ENCODE assay signal across 8 cellular contexts in the genomic region with DNA sequence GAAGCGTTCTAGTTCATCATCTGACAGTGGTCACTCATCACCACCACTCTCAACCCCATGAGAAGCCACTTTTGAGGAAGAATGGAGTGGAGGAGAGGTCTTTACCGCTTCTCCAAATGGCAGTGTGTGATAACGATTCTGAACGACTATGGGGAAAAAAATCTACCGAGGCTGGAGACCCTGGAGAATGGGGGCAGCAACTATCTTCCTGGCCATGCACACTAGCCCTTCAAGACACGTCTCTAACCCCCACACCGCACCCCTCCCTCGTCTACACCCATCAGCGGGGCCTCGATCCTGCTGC. TPM values are rescaled to one million over a fixed set of nuclear protein-coding genes. Genes with fewer than 3 reads are reported as not detected.
DNase-seq lines count a peak whose midpoint lies in the region; ATAC-seq and TF ChIP-seq lines count a peak whose summit lies in the region.

No MANE protein-coding gene starts in this region.

- ATAC-seq in GM21447 (IDR thresholded peaks at IDR 0.05; ENCODE audit: unreplicated experiment) = peak; percentile 28

- H3K9me3 ChIP-seq in AG04450 (ENCODE audit: control insufficient read depth, insufficient read depth, low read length) = no peaks in the 10 kb centered on the region
- no peaks in the 10 kb centered on the region for H3K9me3 ChIP-seq in SU-DHL-6 (ENCODE audit: insufficient read depth, low read length)
- H3K9me3 ChIP-seq in parathyroid adenoma (ENCODE audit: control insufficient read depth, low read length) = no peaks in the 10 kb centered on the region

- POLR2A ChIA-PET in AG04450 (lab: Yijun Ruan, JAX) = interaction anchor here (1.0 kb wide), 1 partner anchor 27 kb away, joined by 3 read pairs; the partner anchor contains the start of gene ZNF384

- H3K27ac ChIP-seq in AG04450 (ENCODE audit: low read depth, low read length) (peak overlapping the region; percentile 66), SU-DHL-6 (ENCODE audit: low read depth, low read length) (no peak overlapping the region), parathyroid adenoma (peak overlapping the region; percentile 77)

- TF ChIP-seq CTCF in AG04450 (IDR thresholded peaks at IDR 0.05; ENCODE audit: low read depth, low read length) = no peak
- no peak for TF ChIP-seq CTCF in SU-DHL-6 (IDR thresholded peaks at IDR 0.05; ENCODE audit: insufficient read depth, low read length, poor library complexity, severe bottlenecking)
- no peak for TF ChIP-seq CTCF in fibroblast of villous mesenchyme (IDR thresholded peaks at IDR 0.05; ENCODE audit: insufficient read depth, low read depth, low read length)
- no peak for TF ChIP-seq CTCF in parathyroid adenoma (IDR thresholded peaks at IDR 0.05)

- CTCF ChIA-PET in AG04450 (lab: Charles Lee) = no interaction called here

- peak overlapping the region; percentile 91 for H3K4me3 ChIP-seq in AG04450 (ENCODE audit: low read depth, low read length)
- H3K4me3 ChIP-seq in SU-DHL-6 (ENCODE audit: insufficient read depth, low read length, poor library complexity, severe bottlenecking) = peak overlapping the region; percentile 87
- peak overlapping the region; percentile 97 for H3K4me3 ChIP-seq in fibroblast of villous mesenchyme (ENCODE audit: low read depth, low read length)
- peak overlapping the region; percentile 88 for H3K4me3 ChIP-seq in parathyroid adenoma (ENCODE audit: low read depth, low read length)

- H4K20me1 ChIP-seq in SU-DHL-6 (ENCODE audit: low read depth, low read length) = no peaks in the 10 kb centered on the region

- H3K9me2 ChIP-seq in SU-DHL-6 (replicated peaks; ENCODE audit: insufficient read depth, low read length) = no peaks in the 10 kb centered on the region

- H2AFZ ChIP-seq in SU-DHL-6 (ENCODE audit: low read depth, low read length, severe bottlenecking) (peak overlapping the region; percentile 61), parathyroid adenoma (peak overlapping the region; percentile 98)

- H3K4me1 ChIP-seq in parathyroid adenoma = peaks cover 3% of the 10 kb centered on the region

- peaks cover 22% of the 10 kb centered on the region for H3F3A ChIP-seq in SU-DHL-6 (ENCODE audit: insufficient read depth)

- H3K27me3 ChIP-seq in AG04450 (ENCODE audit: control insufficient read depth, insufficient read depth, low read length) = no peaks in the 10 kb centered on the region
- no peaks in the 10 kb centered on the region for H3K27me3 ChIP-seq in SU-DHL-6 (ENCODE audit: low read length)
- no peaks in the 10 kb centered on the region for H3K27me3 ChIP-seq in parathyroid adenoma (ENCODE audit: control insufficient read depth, insufficient read depth, low read length)

- H3K9ac ChIP-seq in SU-DHL-6 (ENCODE audit: low read length) (peak overlapping the region; percentile 60), parathyroid adenoma (no peak overlapping the region)

- H3K79me2 ChIP-seq in SU-DHL-6 (ENCODE audit: insufficient read depth, low read length) (peaks cover 10% of the 10 kb centered on the region; the same call in 1 of the 2 replicates), parathyroid adenoma (peaks cover 24% of the 10 kb centered on the region)

- H3K36me3 ChIP-seq in SU-DHL-6 (ENCODE audit: low read length) = no peaks in the 10 kb centered on the region
- no peaks in the 10 kb centered on the region for H3K36me3 ChIP-seq in parathyroid adenoma (ENCODE audit: control insufficient read depth, insufficient read depth, low read length)

- DNase-seq in AG04450 (ENCODE audit: low read depth, low spot score) (no peak), fibroblast of villous mesenchyme (ENCODE audit: low read depth) (no peak), NCI-H1694 (lab: John Stamatoyannopoulos, UW) (no peak), nucleus accumbens (lab: John Stamatoyannopoulos, UW) (no peak), AML-193 (lab: John Stamatoyannopoulos, UW) (no peak)

- H3K4me2 ChIP-seq in SU-DHL-6 (ENCODE audit: low read depth, low read length, poor library complexity, severe bottlenecking) (peak overlapping the region; percentile 91), parathyroid adenoma (ENCODE audit: low read length) (peak overlapping the region; percentile 96)

RNA-seq across cellular contexts. Expression of gene ING4, which starts 0.4 kb away (rescaled TPM):
- 58.6 and 66.6 TPM in 2 replicates for polyA plus RNA-seq in AG04450 (2011; rRNA removed)
- polyA minus RNA-seq in AG04450 (2011; rRNA and poly(A)+ RNA removed) = 20.0 and 23.4 TPM in 2 replicates
- total RNA-seq in fibroblast of villous mesenchyme = 23.8 and 25.5 TPM in 2 replicates

RNA-seq across cellular contexts. Expression of gene ACRBP, which starts 15.3 kb away (rescaled TPM):
- polyA plus RNA-seq in AG04450 (2011; rRNA removed) = 0.41 and 0.64 TPM in 2 replicates
- 0.78 TPM in 1 of 2 replicates, not detected in the other for polyA minus RNA-seq in AG04450 (2011; rRNA and poly(A)+ RNA removed)
- 0.64 TPM in 1 of 2 replicates, not detected in the other for total RNA-seq in fibroblast of villous mesenchyme

RNA-seq across cellular contexts. Expression of gene ZNF384, which starts 26.6 kb away (rescaled TPM):
- 39.3 and 44.3 TPM in 2 replicates for polyA plus RNA-seq in AG04450 (2011; rRNA removed)
- 71.3 and 75.7 TPM in 2 replicates for polyA minus RNA-seq in AG04450 (2011; rRNA and poly(A)+ RNA removed)
- 19.4 and 20.3 TPM in 2 replicates for total RNA-seq in fibroblast of villous mesenchyme

RNA-seq across cellular contexts. Expression of gene LPAR5, which starts 26.8 kb away (rescaled TPM):
- polyA plus RNA-seq in AG04450 (2011; rRNA removed) = not detected in 2 replicates
- polyA minus RNA-seq in AG04450 (2011; rRNA and poly(A)+ RNA removed) = not detected in 2 replicates
- total RNA-seq in fibroblast of villous mesenchyme = not detected in 2 replicates

RNA-seq across cellular contexts. Expression of gene PIANP, which starts 38.1 kb away (rescaled TPM):
- polyA plus RNA-seq in AG04450 (2011; rRNA removed) = 1.2 and 2.2 TPM in 2 replicates
- polyA minus RNA-seq in AG04450 (2011; rRNA and poly(A)+ RNA removed) = 1.7 and 1.8 TPM in 2 replicates
- total RNA-seq in fibroblast of villous mesenchyme = not detected in 2 replicates
